ENCODE assay signal across 11 cellular contexts in the genomic region with DNA sequence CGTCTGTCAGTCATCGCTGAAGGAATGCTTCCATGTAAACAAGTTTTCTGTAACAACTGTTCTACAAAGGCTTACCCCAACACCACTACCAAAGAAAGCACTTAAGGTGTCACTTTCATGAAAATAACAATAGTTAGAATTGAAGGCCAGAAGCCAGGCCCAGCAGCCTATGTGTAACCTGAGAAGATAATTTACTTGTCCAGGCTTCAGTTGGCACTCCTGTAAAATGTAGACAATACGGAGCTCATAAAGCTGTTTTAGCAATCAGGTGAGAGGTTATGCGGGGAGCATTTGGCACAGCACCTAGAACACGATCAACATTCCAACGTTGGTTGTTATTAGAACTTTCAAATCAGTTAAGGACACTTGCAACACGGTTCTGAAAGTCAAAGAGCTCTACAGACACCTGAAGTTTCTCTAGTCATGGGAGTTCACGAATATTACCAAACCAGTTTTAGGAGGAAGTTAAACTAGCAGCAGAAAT. TPM values are rescaled to one million over a fixed set of nuclear protein-coding genes. Genes with fewer than 3 reads are reported as not detected.
DNase-seq lines count a peak whose midpoint lies in the region; ATAC-seq and TF ChIP-seq lines count a peak whose summit lies in the region.
"Had no signal": no experiment of that assay in that cellular context is flagged by ENCODE, and none has a peak within 500 bp of the region (broad histone marks: within the 10 kb centered on the region; RNA-seq: fewer than 3 reads in every experiment).

No MANE protein-coding gene starts in this region.

- no peaks in the 10 kb centered on the region for H3K27me3 Mint-ChIP-seq in activated CD4-positive, alpha-beta T cell treated with anti-CD3 and anti-CD28 coated beads for 36 hours
- H3K27me3 Mint-ChIP-seq in activated CD4-positive, alpha-beta memory T cell treated with anti-CD3 and anti-CD28 coated beads, Interleukin-2, amount 10 ng/mL, durations not matched to agents 7 days and 5 days, result no peaks in the 10 kb centered on the region
- H3K27me3 Mint-ChIP-seq in naive thymus-derived CD4-positive, alpha-beta T cell, result no peaks in the 10 kb centered on the region

- H3K4me3 ChIP-seq in right atrium auricular region, result no peak overlapping the region
- no peak overlapping the region for H3K4me3 ChIP-seq in thyroid gland (replicated peaks in 1 of 3)
- no peak overlapping the region for H3K4me3 ChIP-seq in naive thymus-derived CD4-positive, alpha-beta T cell (ENCODE audit: low read length)

- POLR2A ChIA-PET in activated CD4-positive, alpha-beta T cell treated with anti-CD3 and anti-CD28 coated beads for 36 hours (lab: Charles Lee), result no interaction called here
- POLR2A ChIA-PET in activated CD4-positive, alpha-beta memory T cell treated with anti-CD3 and anti-CD28 coated beads, Interleukin-2, amount 10 ng/mL, durations not matched to agents 7 days and 5 days (lab: Charles Lee), result no interaction called here
- POLR2A ChIA-PET in naive thymus-derived CD4-positive, alpha-beta T cell (lab: Charles Lee), result no interaction called here

- H3K4me1 ChIP-seq in right atrium auricular region, result peaks cover 0 to 7% of the 10 kb centered on the region in 2 donors
- H3K4me1 ChIP-seq in thyroid gland, result peaks cover 12 to 20% of the 10 kb centered on the region in 2 donors
- H3K4me1 ChIP-seq in naive thymus-derived CD4-positive, alpha-beta T cell (ENCODE audit: control insufficient read depth in 2 of 2, insufficient read depth in 2 of 2, low read length in 2 of 2), result no peaks in the 10 kb centered on the region

- TF ChIP-seq CTCF in right atrium auricular region (IDR thresholded peaks at IDR 0.05) (no peak), thyroid gland (IDR thresholded peaks at IDR 0.05) (no peak)

- WGBS in thyroid gland, 2 donors, result 45 to 47% methylated on average over 8 of the region's 8 CpGs

- TF ChIP-seq POLR2A in thyroid gland (IDR thresholded peaks at IDR 0.05), result no peak

- intact Hi-C loops in activated CD4-positive, alpha-beta T cell treated with anti-CD3 and anti-CD28 coated beads for 36 hours (cut with DNase I, micrococcal nuclease), result loop anchor here in 1 of 2 experiments (5.0 kb wide), 1 partner anchor 172 kb away; no protein-coding TSS in a partner anchor
- intact Hi-C loops in thyroid gland (cut with DNase I), result no loop called here
- intact Hi-C loops in naive thymus-derived CD4-positive, alpha-beta T cell (cut with micrococcal nuclease), result loop anchor here in 1 of 2 donors (2.0 kb wide), 1 partner anchor 15 kb away; no protein-coding TSS in a partner anchor

- H3K9me3 ChIP-seq in right atrium auricular region (no peaks in the 10 kb centered on the region), thyroid gland (no peaks in the 10 kb centered on the region)
- H3K9me3 ChIP-seq in naive thymus-derived CD4-positive, alpha-beta T cell (ENCODE audit: control insufficient read depth in 2 of 3, low read length in 3 of 3), result no peaks in the 10 kb centered on the region

- H3K4me3 Mint-ChIP-seq in activated CD4-positive, alpha-beta T cell treated with anti-CD3 and anti-CD28 coated beads for 36 hours, result no peak overlapping the region
- H3K4me3 Mint-ChIP-seq in activated CD4-positive, alpha-beta memory T cell treated with anti-CD3 and anti-CD28 coated beads, Interleukin-2, amount 10 ng/mL, durations not matched to agents 7 days and 5 days, result no peak overlapping the region
- no peak overlapping the region for H3K4me3 Mint-ChIP-seq in naive thymus-derived CD4-positive, alpha-beta T cell
- H3K4me3 Mint-ChIP-seq: activated naive CD4-positive, alpha-beta T cell treated with anti-CD3 and anti-CD28 coated beads for 36 hours; neural crest cell had no signal

- peak overlapping the region; percentile 32 to 78 for H3K27ac ChIP-seq in right atrium auricular region
- peak overlapping the region in 1 of 3 donors; percentile 65 for H3K27ac ChIP-seq in thyroid gland
- H3K27ac ChIP-seq in naive thymus-derived CD4-positive, alpha-beta T cell (ENCODE audit: low read depth, low read length), result no peak overlapping the region

- H3K36me3 ChIP-seq in right atrium auricular region, result no peaks in the 10 kb centered on the region
- no peaks in the 10 kb centered on the region for H3K36me3 ChIP-seq in thyroid gland
- H3K36me3 ChIP-seq in naive thymus-derived CD4-positive, alpha-beta T cell (ENCODE audit: control insufficient read depth in 2 of 3, insufficient read depth in 3 of 3, low read length in 3 of 3), result no peaks in the 10 kb centered on the region

- peaks cover 3% of the 10 kb centered on the region for H3K9me3 Mint-ChIP-seq in activated CD4-positive, alpha-beta T cell treated with anti-CD3 and anti-CD28 coated beads for 36 hours (ENCODE audit: low read depth)
- H3K9me3 Mint-ChIP-seq in activated CD4-positive, alpha-beta memory T cell treated with anti-CD3 and anti-CD28 coated beads, Interleukin-2, amount 10 ng/mL, durations not matched to agents 7 days and 5 days, result peaks cover under 1% of the 10 kb centered on the region
- no peaks in the 10 kb centered on the region for H3K9me3 Mint-ChIP-seq in naive thymus-derived CD4-positive, alpha-beta T cell

- H3K27me3 ChIP-seq in right atrium auricular region, result no peaks in the 10 kb centered on the region
- no peaks in the 10 kb centered on the region for H3K27me3 ChIP-seq in thyroid gland
- no peaks in the 10 kb centered on the region for H3K27me3 ChIP-seq in naive thymus-derived CD4-positive, alpha-beta T cell (ENCODE audit: control insufficient read depth in 2 of 2, insufficient read depth in 2 of 2, low read length in 2 of 2)

- H3K36me3 Mint-ChIP-seq in activated CD4-positive, alpha-beta T cell treated with anti-CD3 and anti-CD28 coated beads for 36 hours (ENCODE audit: low read depth), result peaks cover 7% of the 10 kb centered on the region
- no peaks in the 10 kb centered on the region for H3K36me3 Mint-ChIP-seq in activated CD4-positive, alpha-beta memory T cell treated with anti-CD3 and anti-CD28 coated beads, Interleukin-2, amount 10 ng/mL, durations not matched to agents 7 days and 5 days (ENCODE audit: low read depth)
- peaks cover 0 to 4% (median 4%) of the 10 kb centered on the region in 5 donors for H3K36me3 Mint-ChIP-seq in naive thymus-derived CD4-positive, alpha-beta T cell

- DNase-seq in activated CD4-positive, alpha-beta T cell treated with anti-CD3 and anti-CD28 coated beads for 36 hours, result no peak
- DNase-seq in activated CD4-positive, alpha-beta T cell treated with anti-CD3 and anti-CD28 coated beads for 48 hours, result no peak
- DNase-seq in NCI-H748 treated with DMSO at 0.1 percent for 48 hours (lab: John Stamatoyannopoulos, UW) (peak; percentile 59), right atrium auricular region (ENCODE audit: low spot score) (no peak), thyroid gland (peak; percentile 85 to 86)
- no peak for DNase-seq in activated CD4-positive, alpha-beta memory T cell treated with anti-CD3 and anti-CD28 coated beads, Interleukin-2, amount 10 ng/mL, durations not matched to agents 7 days and 5 days
- no peak for DNase-seq in naive thymus-derived CD4-positive, alpha-beta T cell
- DNase-seq: activated naive CD4-positive, alpha-beta T cell treated with anti-CD3 and anti-CD28 coated beads for 36 hours; GF-D8 had no signal

- CTCF ChIA-PET in activated CD4-positive, alpha-beta T cell treated with anti-CD3 and anti-CD28 coated beads for 36 hours (lab: Charles Lee), result interaction anchor here (1.0 kb wide), 1 partner anchor 13 kb away, joined by 4 read pairs; no protein-coding TSS in a partner anchor
- CTCF ChIA-PET in activated CD4-positive, alpha-beta memory T cell treated with anti-CD3 and anti-CD28 coated beads, Interleukin-2, amount 10 ng/mL, durations not matched to agents 7 days and 5 days (lab: Charles Lee), result no interaction called here
- CTCF ChIA-PET in naive thymus-derived CD4-positive, alpha-beta T cell (lab: Charles Lee), result no interaction called here

- H3K4me1 Mint-ChIP-seq in activated CD4-positive, alpha-beta T cell treated with anti-CD3 and anti-CD28 coated beads for 36 hours, result peaks cover 23% of the 10 kb centered on the region
- H3K4me1 Mint-ChIP-seq in activated CD4-positive, alpha-beta memory T cell treated with anti-CD3 and anti-CD28 coated beads, Interleukin-2, amount 10 ng/mL, durations not matched to agents 7 days and 5 days, result no peaks in the 10 kb centered on the region
- H3K4me1 Mint-ChIP-seq in naive thymus-derived CD4-positive, alpha-beta T cell, result peaks cover 0 to 16% (median 6%) of the 10 kb centered on the region in 7 donors

- ATAC-seq in activated CD4-positive, alpha-beta T cell treated with anti-CD3 and anti-CD28 coated beads for 36 hours, result no peak
- ATAC-seq in naive thymus-derived CD4-positive, alpha-beta T cell, result no peak
- no peak for ATAC-seq in HG03108 (IDR thresholded peaks at IDR 0.05; ENCODE audit: unreplicated experiment)

- peak overlapping the region; percentile 69 for H3K27ac Mint-ChIP-seq in activated CD4-positive, alpha-beta T cell treated with anti-CD3 and anti-CD28 coated beads for 36 hours
- no peak overlapping the region for H3K27ac Mint-ChIP-seq in activated CD4-positive, alpha-beta memory T cell treated with anti-CD3 and anti-CD28 coated beads, Interleukin-2, amount 10 ng/mL, durations not matched to agents 7 days and 5 days
- no peak overlapping the region for H3K27ac Mint-ChIP-seq in naive thymus-derived CD4-positive, alpha-beta T cell

RNA-seq across cellular contexts. Expression of a gene that starts 15.7 kb away (rescaled TPM):
- 10 to 100 TPM; 10.8 to 15.2 TPM for total RNA-seq in activated CD4-positive, alpha-beta T cell treated with anti-CD3 and anti-CD28 coated beads for 36 hours
- total RNA-seq in right atrium auricular region (10 to 100 TPM; 27.8 to 28.3 TPM), thyroid gland (100 to 1,000 TPM in 3 of 4 donors, 10 to 100 TPM in 1; 99.1 to 117 (median 109) TPM)
- under 1 TPM; 0.18 to 0.50 TPM for total RNA-seq in activated CD4-positive, alpha-beta memory T cell treated with anti-CD3 and anti-CD28 coated beads, Interleukin-2, amount 10 ng/mL, durations not matched to agents 7 days and 5 days
- 1 to 10 TPM; 4.1 to 5.2 (median 4.9) TPM for total RNA-seq in naive thymus-derived CD4-positive, alpha-beta T cell
- 1 to 10 TPM in 1 of 2 donors, under 1 TPM in 1; 0.60 to 2.1 TPM for polyA plus RNA-seq in naive thymus-derived CD4-positive, alpha-beta T cell

Comparison
In these comparisons a context has a peak if more than half of its experiments do, and no peak if none do; other contexts are left out.
1. DNase-seq: peak in NCI-H748 treated with DMSO at 0.1 percent for 48 hours (single experiment) and thyroid gland (2 of 2); none in activated CD4-positive, alpha-beta T cell treated with anti-CD3 and anti-CD28 coated beads for 36 hours (single experiment), activated CD4-positive, alpha-beta T cell treated with anti-CD3 and anti-CD28 coated beads for 48 hours (single experiment), right atrium auricular region (single experiment), activated CD4-positive, alpha-beta memory T cell treated with anti-CD3 and anti-CD28 coated beads, Interleukin-2, amount 10 ng/mL, durations not matched to agents 7 days and 5 days (single experiment) and naive thymus-derived CD4-positive, alpha-beta T cell (0 of 9).